Comparison of ENCODE assay signal across 1 cellular context in genomic region chr15:40259021-40259420, GRCh38.
TF ChIP-seq lines count a peak whose summit lies in the region.

No MANE protein-coding gene starts in this region.

TF ChIP-seq in K562, 482 proteins besides CTCF, POLR2A, EP300 and RAD21:
- no peak for TF ChIP-seq IRF1 (CRISPR knock-in tag; IDR thresholded peaks at IDR 0.05; ENCODE audit: borderline replicate concordance)
- no peak for TF ChIP-seq ZNF561 (CRISPR knock-in tag; conservative IDR thresholded peaks at IDR 0.05)
- TF ChIP-seq ZC3H8 (IDR thresholded peaks at IDR 0.05): no peak
- no peak for TF ChIP-seq ZNF644 (tag; IDR thresholded peaks at IDR 0.05; ENCODE audit: low read depth)
- no peak for TF ChIP-seq UBTF (IDR thresholded peaks at IDR 0.05; ENCODE audit: borderline replicate concordance in 1 of 2, low read depth in 2 of 2, low read length in 2 of 2)
- TF ChIP-seq ATF1 (CRISPR knock-in tag; IDR thresholded peaks at IDR 0.05): no peak
- no peak for TF ChIP-seq ATF1 (tag; IDR thresholded peaks at IDR 0.05)
- TF ChIP-seq HMG20A (CRISPR knock-in tag; conservative IDR thresholded peaks at IDR 0.05): no peak
- no peak for TF ChIP-seq ZFP1 (CRISPR knock-in tag; IDR thresholded peaks at IDR 0.05)
- no peak for TF ChIP-seq ZNF347 (CRISPR knock-in tag; IDR thresholded peaks at IDR 0.05; ENCODE audit: low read depth)
- TF ChIP-seq GABPB2 (CRISPR knock-in tag; conservative IDR thresholded peaks at IDR 0.05): no peak
- TF ChIP-seq ZNF445 (CRISPR knock-in tag; IDR thresholded peaks at IDR 0.05; ENCODE audit: low read depth): no peak
- TF ChIP-seq ATF7 (IDR thresholded peaks at IDR 0.05): no peak
- no peak for TF ChIP-seq SRSF3 (IDR thresholded peaks at IDR 0.05; ENCODE audit: insufficient read depth, low read length)
- TF ChIP-seq, protein P1, sequence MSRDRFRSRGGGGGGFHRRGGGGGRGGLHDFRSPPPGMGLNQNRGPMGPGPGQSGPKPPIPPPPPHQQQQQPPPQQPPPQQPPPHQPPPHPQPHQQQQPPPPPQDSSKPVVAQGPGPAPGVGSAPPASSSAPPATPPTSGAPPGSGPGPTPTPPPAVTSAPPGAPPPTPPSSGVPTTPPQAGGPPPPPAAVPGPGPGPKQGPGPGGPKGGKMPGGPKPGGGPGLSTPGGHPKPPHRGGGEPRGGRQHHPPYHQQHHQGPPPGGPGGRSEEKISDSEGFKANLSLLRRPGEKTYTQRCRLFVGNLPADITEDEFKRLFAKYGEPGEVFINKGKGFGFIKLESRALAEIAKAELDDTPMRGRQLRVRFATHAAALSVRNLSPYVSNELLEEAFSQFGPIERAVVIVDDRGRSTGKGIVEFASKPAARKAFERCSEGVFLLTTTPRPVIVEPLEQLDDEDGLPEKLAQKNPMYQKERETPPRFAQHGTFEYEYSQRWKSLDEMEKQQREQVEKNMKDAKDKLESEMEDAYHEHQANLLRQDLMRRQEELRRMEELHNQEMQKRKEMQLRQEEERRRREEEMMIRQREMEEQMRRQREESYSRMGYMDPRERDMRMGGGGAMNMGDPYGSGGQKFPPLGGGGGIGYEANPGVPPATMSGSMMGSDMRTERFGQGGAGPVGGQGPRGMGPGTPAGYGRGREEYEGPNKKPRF (IDR thresholded peaks at IDR 0.05; ENCODE audit: low read depth, low read length): no peak
- TF ChIP-seq TSC22D4 (tag; IDR thresholded peaks at IDR 0.05): no peak
- no peak for TF ChIP-seq SRSF1 (IDR thresholded peaks at IDR 0.05; ENCODE audit: low read depth, low read length)
- no peak for TF ChIP-seq ZNF146 (CRISPR knock-in tag; IDR thresholded peaks at IDR 0.05; ENCODE audit: unreplicated experiment)
- no peak for TF ChIP-seq ZNF184 (CRISPR knock-in tag; IDR thresholded peaks at IDR 0.05)
- no peak for TF ChIP-seq HMGXB4 (CRISPR knock-in tag; IDR thresholded peaks at IDR 0.05)
